Comparison of ENCODE assay signal across 1 cellular context in the genomic region with DNA sequence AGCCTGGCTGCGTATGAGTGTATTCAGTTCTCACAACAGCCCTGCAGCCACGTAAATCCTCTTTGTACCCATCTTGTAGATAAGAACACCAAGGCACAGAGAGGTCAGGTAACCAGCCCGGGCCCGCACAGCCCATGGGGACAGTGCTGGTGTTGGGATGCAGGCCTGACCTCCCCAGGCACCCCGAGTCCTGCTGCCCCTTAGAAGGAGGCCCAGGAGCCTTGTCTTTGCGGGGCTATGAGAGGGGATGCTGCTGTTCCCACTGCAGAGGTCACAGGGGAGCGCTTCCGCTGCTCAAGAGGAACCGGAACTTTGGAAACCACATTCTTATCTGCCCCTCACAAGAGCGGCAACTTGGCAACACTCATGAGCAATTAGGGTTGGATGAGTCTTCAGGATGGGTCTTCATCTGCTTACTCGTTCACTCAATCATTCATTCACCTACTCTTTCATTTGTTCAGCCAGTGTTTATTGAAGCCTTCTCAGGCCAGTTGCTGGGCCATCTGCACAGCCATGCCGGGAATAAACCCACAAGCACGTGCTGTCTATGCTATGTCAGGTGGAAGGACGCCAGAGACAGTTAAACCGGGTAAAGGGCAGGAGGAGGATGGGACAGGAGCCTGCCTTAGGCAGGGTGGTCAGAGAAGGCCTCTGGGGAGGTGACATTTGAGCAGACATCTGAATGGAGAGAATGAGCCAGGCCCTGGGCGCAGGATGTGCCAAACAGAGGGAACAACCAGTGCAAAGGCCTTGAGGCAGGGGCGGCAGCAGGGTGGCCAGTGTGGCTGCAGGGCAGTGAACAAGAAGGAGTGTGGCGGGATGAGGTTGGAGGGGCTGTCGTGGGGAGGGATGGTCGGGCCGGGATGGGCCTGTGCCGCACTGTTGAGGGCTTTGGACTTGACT.
TF ChIP-seq lines count a peak whose summit lies in the region.

No MANE protein-coding gene starts in this region.

TF ChIP-seq in GM12878, 131 proteins besides CTCF, POLR2A, EP300 and RAD21 (continued from another document):
- TF ChIP-seq, protein P1, sequence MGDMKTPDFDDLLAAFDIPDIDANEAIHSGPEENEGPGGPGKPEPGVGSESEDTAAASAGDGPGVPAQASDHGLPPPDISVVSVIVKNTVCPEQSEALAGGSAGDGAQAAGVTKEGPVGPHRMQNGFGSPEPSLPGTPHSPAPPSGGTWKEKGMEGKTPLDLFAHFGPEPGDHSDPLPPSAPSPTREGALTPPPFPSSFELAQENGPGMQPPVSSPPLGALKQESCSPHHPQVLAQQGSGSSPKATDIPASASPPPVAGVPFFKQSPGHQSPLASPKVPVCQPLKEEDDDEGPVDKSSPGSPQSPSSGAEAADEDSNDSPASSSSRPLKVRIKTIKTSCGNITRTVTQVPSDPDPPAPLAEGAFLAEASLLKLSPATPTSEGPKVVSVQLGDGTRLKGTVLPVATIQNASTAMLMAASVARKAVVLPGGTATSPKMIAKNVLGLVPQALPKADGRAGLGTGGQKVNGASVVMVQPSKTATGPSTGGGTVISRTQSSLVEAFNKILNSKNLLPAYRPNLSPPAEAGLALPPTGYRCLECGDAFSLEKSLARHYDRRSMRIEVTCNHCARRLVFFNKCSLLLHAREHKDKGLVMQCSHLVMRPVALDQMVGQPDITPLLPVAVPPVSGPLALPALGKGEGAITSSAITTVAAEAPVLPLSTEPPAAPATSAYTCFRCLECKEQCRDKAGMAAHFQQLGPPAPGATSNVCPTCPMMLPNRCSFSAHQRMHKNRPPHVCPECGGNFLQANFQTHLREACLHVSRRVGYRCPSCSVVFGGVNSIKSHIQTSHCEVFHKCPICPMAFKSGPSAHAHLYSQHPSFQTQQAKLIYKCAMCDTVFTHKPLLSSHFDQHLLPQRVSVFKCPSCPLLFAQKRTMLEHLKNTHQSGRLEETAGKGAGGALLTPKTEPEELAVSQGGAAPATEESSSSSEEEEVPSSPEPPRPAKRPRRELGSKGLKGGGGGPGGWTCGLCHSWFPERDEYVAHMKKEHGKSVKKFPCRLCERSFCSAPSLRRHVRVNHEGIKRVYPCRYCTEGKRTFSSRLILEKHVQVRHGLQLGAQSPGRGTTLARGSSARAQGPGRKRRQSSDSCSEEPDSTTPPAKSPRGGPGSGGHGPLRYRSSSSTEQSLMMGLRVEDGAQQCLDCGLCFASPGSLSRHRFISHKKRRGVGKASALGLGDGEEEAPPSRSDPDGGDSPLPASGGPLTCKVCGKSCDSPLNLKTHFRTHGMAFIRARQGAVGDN (IDR thresholded peaks at IDR 0.05), result peak; percentile 86
